Comparison of ENCODE assay signal across 25 cellular contexts in genomic region chr3:133884547-133885240, GRCh38.
"Had no signal": no experiment of that assay in that cellular context is flagged by ENCODE, and none has a peak within 500 bp of the region (broad histone marks: within the 10 kb centered on the region; RNA-seq: fewer than 3 reads in every experiment).

No MANE protein-coding gene starts in this region.

- H3K4me3 Mint-ChIP-seq: activated CD8-positive, alpha-beta memory T cell treated with anti-CD3 and anti-CD28 coated beads, Interleukin-2, amount 10 ng/mL, durations not matched to agents 7 days and 5 days; activated naive CD8-positive, alpha-beta T cell; activated T-cell treated with anti-CD3 and anti-CD28 coated beads, Interleukin-2, amount 50 U/mL, for 24 hours; activated T-helper 1 cell treated with anti-CD3 and anti-CD28 coated beads, Interleukin-12 subunit alpha, Interleukin-12 subunit beta, Interleukin-2, Interleukin-4 antibody, amounts not matched to agents 30 ng/mL and 10 ng/mL and 1 ng/mL, durations not matched to agents 14 hours and 24 hours and 36 hours; brain; T-cell had no signal

- H3K36me3 Mint-ChIP-seq: T-cell had no signal

- DNase-seq: activated CD4-positive, alpha-beta T cell treated with anti-CD3 and anti-CD28 coated beads, Interleukin-2, amount 50 U/mL, for 1 hour; activated CD4-positive, CD25-positive, alpha-beta regulatory T cell; activated effector memory CD4-positive, alpha-beta T cell treated with Interleukin-2 at 50 U/mL for 16 hours; activated naive CD4-positive, alpha-beta T cell treated with Interleukin-2 at 50 U/mL for 16 hours; activated T-cell treated with anti-CD3 and anti-CD28 coated beads, Interleukin-2, amount 50 U/mL, for 24 hours; amygdala; MG63; MV-4-11; NCI-H1092 treated with DMSO at 0.1 percent for 48 hours; NCI-H1417 treated with DMSO at 0.1 percent for 48 hours; NCI-H1694; NCI-H2029; NCI-H2107; NCI-H2171 treated with DMSO at 0.1 percent for 48 hours; NCI-H226; NCI-H526; NCI-H774; OCI-M1; RPMI8226; T-cell had no signal

- H3K9me3 Mint-ChIP-seq: activated T-cell treated with anti-CD3 and anti-CD28 coated beads, Interleukin-2, amount 50 U/mL, for 24 hours; T-cell had no signal

- H3K27ac Mint-ChIP-seq: activated CD8-positive, alpha-beta memory T cell treated with anti-CD3 and anti-CD28 coated beads, Interleukin-2, amount 10 ng/mL, durations not matched to agents 7 days and 5 days; activated naive CD8-positive, alpha-beta T cell; activated T-cell treated with anti-CD3 and anti-CD28 coated beads, Interleukin-2, amount 50 U/mL, for 24 hours; activated T-helper 1 cell treated with anti-CD3 and anti-CD28 coated beads, Interleukin-12 subunit alpha, Interleukin-12 subunit beta, Interleukin-2, Interleukin-4 antibody, amounts not matched to agents 30 ng/mL and 10 ng/mL and 1 ng/mL, durations not matched to agents 14 hours and 24 hours and 36 hours; T-cell had no signal

- H3K27me3 Mint-ChIP-seq: activated naive CD8-positive, alpha-beta T cell; brain had no signal

- ATAC-seq: activated CD8-positive, alpha-beta memory T cell treated with anti-CD3 and anti-CD28 coated beads, Interleukin-2, amount 10 ng/mL, durations not matched to agents 7 days and 5 days; Right ventricle myocardium inferior; T-cell had no signal
